Comparison of ENCODE assay signal across 9 cellular contexts in genomic region chrX:3811331-3812311, GRCh38.
DNase-seq lines count a peak whose midpoint lies in the region; ATAC-seq lines count a peak whose summit lies in the region.
"Had no signal": no experiment of that assay in that cellular context is flagged by ENCODE, and none has a peak within 500 bp of the region (broad histone marks: within the 10 kb centered on the region; RNA-seq: fewer than 3 reads in every experiment).

No MANE protein-coding gene starts in this region.

- H3K9me3 Mint-ChIP-seq in CD4-positive, CD25-positive, alpha-beta regulatory T cell: no peaks in the 10 kb centered on the region

- H3K27ac Mint-ChIP-seq in CD4-positive, CD25-positive, alpha-beta regulatory T cell: peak overlapping the region in 2 of 3 donors; percentile 17 to 83

- no peaks in the 10 kb centered on the region for H3K36me3 ChIP-seq in CD4-positive, CD25-positive, alpha-beta regulatory T cell (ENCODE audit: control insufficient read depth, insufficient read depth, low read length)
- H3K36me3 ChIP-seq: SJSA1 had no signal

- H3K4me1 Mint-ChIP-seq in CD4-positive, CD25-positive, alpha-beta regulatory T cell: peaks cover 0 to 37% (median 7%) of the 10 kb centered on the region in 4 donors

- H3K27ac ChIP-seq in CD4-positive, CD25-positive, alpha-beta regulatory T cell (ENCODE audit: insufficient read depth, low read length, poor library complexity, severe bottlenecking): no peak overlapping the region
- H3K27ac ChIP-seq: SJSA1 had no signal

- DNase-seq in CD4-positive, CD25-positive, alpha-beta regulatory T cell: peak; percentile 28 to 81 (median 69)
- peak; percentile 51 for DNase-seq in GM19238 (ENCODE audit: insufficient read length, low spot score)
- peak; percentile 42 for DNase-seq in Jurkat, Clone E6-1 (ENCODE audit: low read depth, low spot score)
- DNase-seq in T-helper 2 cell: peak; percentile 5 to 86 (median 29)
- DNase-seq in central memory CD4-positive, alpha-beta T cell: peak; percentile 60
- peak; percentile 22 for DNase-seq in mucosa of gallbladder (ENCODE audit: low spot score)
- no peak for DNase-seq in posterior vena cava (ENCODE audit: low spot score)

- no peaks in the 10 kb centered on the region for H3K36me3 Mint-ChIP-seq in CD4-positive, CD25-positive, alpha-beta regulatory T cell

- no peaks in the 10 kb centered on the region for H3K9me3 ChIP-seq in CD4-positive, CD25-positive, alpha-beta regulatory T cell (ENCODE audit: control insufficient read depth in 2 of 2, low read length in 2 of 2)
- H3K9me3 ChIP-seq: SJSA1 had no signal

- H3K4me3 Mint-ChIP-seq in CD4-positive, CD25-positive, alpha-beta regulatory T cell: peak overlapping the region; percentile 63 to 74 (median 73)

- H3K4me3 ChIP-seq in CD4-positive, CD25-positive, alpha-beta regulatory T cell (ENCODE audit: low read depth, low read length): peak overlapping the region; percentile 50
- H3K4me3 ChIP-seq in Jurkat, Clone E6-1 (ENCODE audit: low read length): no peak overlapping the region
- H3K4me3 ChIP-seq: SJSA1 had no signal

- H3K4me1 ChIP-seq in CD4-positive, CD25-positive, alpha-beta regulatory T cell (ENCODE audit: control insufficient read depth, insufficient read depth, low read length, poor library complexity, severe bottlenecking): peaks cover 11% of the 10 kb centered on the region

- no peaks in the 10 kb centered on the region for H3K27me3 ChIP-seq in CD4-positive, CD25-positive, alpha-beta regulatory T cell (ENCODE audit: control insufficient read depth, insufficient read depth, low read length)
- H3K27me3 ChIP-seq: SJSA1 had no signal

- intact Hi-C loops in posterior vena cava (cut with DNase I): no loop called here

- no peak for ATAC-seq in CD4-positive, CD25-positive, alpha-beta regulatory T cell (ENCODE audit: low read depth in 2 of 2)
- ATAC-seq in HG03097 (IDR thresholded peaks at IDR 0.05; ENCODE audit: low FRiP score, unreplicated experiment): no peak

- peaks cover 14% of the 10 kb centered on the region for H3K27me3 Mint-ChIP-seq in CD4-positive, CD25-positive, alpha-beta regulatory T cell
